29 cellular contexts compared by ENCODE assay signal in the genomic region with DNA sequence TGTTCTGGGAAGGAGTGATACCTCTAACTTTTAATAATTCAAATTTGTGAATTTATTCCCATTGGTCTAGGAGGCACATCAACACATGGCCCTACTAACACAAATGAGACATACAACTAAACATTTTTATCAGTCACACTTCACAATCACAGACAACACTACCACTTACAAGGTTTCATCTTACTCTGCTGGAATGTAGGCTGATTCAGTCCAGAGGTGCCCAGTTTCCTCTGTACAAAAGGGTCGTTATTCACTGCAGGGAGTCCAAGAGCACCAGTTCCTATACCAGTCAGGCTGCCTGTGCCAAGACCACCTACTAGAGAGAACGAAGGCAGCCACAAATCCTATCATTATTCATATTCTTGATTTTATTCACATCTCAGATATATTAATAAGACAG. TPM values are rescaled to one million over a fixed set of nuclear protein-coding genes. Genes with fewer than 3 reads are reported as not detected.
DNase-seq lines count a peak whose midpoint lies in the region; ATAC-seq and TF ChIP-seq lines count a peak whose summit lies in the region.
"Had no signal": no experiment of that assay in that cellular context is flagged by ENCODE, and none has a peak within 500 bp of the region (broad histone marks: within the 10 kb centered on the region; RNA-seq: fewer than 3 reads in every experiment).

No MANE protein-coding gene starts in this region.

- TF ChIP-seq RAD21 in SK-N-SH (IDR thresholded peaks at IDR 0.05; ENCODE audit: low read length), result no peak

- intact Hi-C loops in A673 (cut with micrococcal nuclease; ENCODE audit: unreplicated experiment), result no loop called here
- intact Hi-C loops in activated CD4-positive, alpha-beta T cell treated with anti-CD3 and anti-CD28 coated beads, Interleukin-2, amount 10 ng/mL, durations not matched to agents 24 days and 14 days (cut with micrococcal nuclease), result no loop called here

- H3K4me3 ChIP-seq in A673 (ENCODE audit: low read depth, low read length, poor library complexity, severe bottlenecking), result no peak overlapping the region
- no peak overlapping the region for H3K4me3 ChIP-seq in SK-N-SH (ENCODE audit: low read depth in 2 of 2, low read length in 1 of 2)
- no peak overlapping the region for H3K4me3 ChIP-seq in foreskin fibroblast (ENCODE audit: low read depth in 1 of 2, low read length in 2 of 2)
- H3K4me3 ChIP-seq: GM12878, heart left ventricle, vagina had no signal

- no peak for TF ChIP-seq EP300 in SK-N-SH (IDR thresholded peaks at IDR 0.05; ENCODE audit: borderline replicate concordance in 1 of 2, low read depth in 1 of 2, low read length in 1 of 2)

- H3K9me3 Mint-ChIP-seq in activated CD4-positive, alpha-beta T cell treated with anti-CD3 and anti-CD28 coated beads, Interleukin-2, amount 10 ng/mL, durations not matched to agents 24 days and 14 days, result no peaks in the 10 kb centered on the region
- H3K9me3 Mint-ChIP-seq: activated T-cell treated with anti-CD3 and anti-CD28 coated beads, Interleukin-2, amount 50 U/mL, for 72 hours; neural crest cell had no signal

- H3K27me3 Mint-ChIP-seq in activated CD4-positive, alpha-beta T cell treated with anti-CD3 and anti-CD28 coated beads, Interleukin-2, amount 10 ng/mL, durations not matched to agents 24 days and 14 days, result no peaks in the 10 kb centered on the region

- H3K9me2 ChIP-seq in SK-N-SH, result no peaks in the 10 kb centered on the region

- WGBS in SK-N-SH (ENCODE audit: low lambda C conversion rate), result 75% methylated on average over 2 of the region's 2 CpGs

- no peaks in the 10 kb centered on the region for H3K4me1 ChIP-seq in A673 (ENCODE audit: insufficient read depth, low read length, poor library complexity, severe bottlenecking)
- H3K4me1 ChIP-seq in SK-N-SH (ENCODE audit: control insufficient read depth in 1 of 2, insufficient read depth in 2 of 2, low read depth in 1 of 2, low read length in 1 of 2), result no peaks in the 10 kb centered on the region
- H3K4me1 ChIP-seq: vagina had no signal

- H3F3A ChIP-seq in SK-N-SH (replicated peaks; ENCODE audit: insufficient read depth), result no peaks in the 10 kb centered on the region

- H2AFZ ChIP-seq in SK-N-SH (ENCODE audit: low read depth), result no peak overlapping the region

- CTCF ChIA-PET in A673 (lab: Charles Lee) (no interaction called here), SK-N-SH (lab: Yijun Ruan, JAX) (interaction anchor here (2.1 kb wide), 1 partner anchor 45 kb away, joined by 6 read pairs; no protein-coding TSS in a partner anchor), HEK293T (lab: Yijun Ruan, JAX) (no interaction called here)

- H3K27ac ChIP-seq in A673 (ENCODE audit: low read depth, low read length, poor library complexity, severe bottlenecking) (no peak overlapping the region), SK-N-SH (ENCODE audit: low read depth in 2 of 2, low read length in 1 of 2) (peak overlapping the region in 1 of 2 experiments; percentile 4; a peak in 1 of 4 replicates)
- H3K27ac ChIP-seq: C4-2B, heart left ventricle, vagina, VCaP had no signal

- H3K36me3 ChIP-seq in A673 (ENCODE audit: insufficient read depth, low read length, poor library complexity, severe bottlenecking) (peaks cover 84% of the 10 kb centered on the region), SK-N-SH (replicated peaks in 1 of 2; ENCODE audit: control insufficient read depth in 1 of 2, insufficient read depth in 2 of 2, low read length in 1 of 2) (peaks cover 74 to 79% of the 10 kb centered on the region in 2 experiments)

- no peak overlapping the region for H3K9ac ChIP-seq in SK-N-SH

- H3K27me3 ChIP-seq in A673 (replicated peaks; ENCODE audit: insufficient read depth, low read depth, low read length, poor library complexity) (no peaks in the 10 kb centered on the region), SK-N-SH (ENCODE audit: insufficient read depth) (no peaks in the 10 kb centered on the region)
- H3K27me3 ChIP-seq: heart left ventricle, vagina had no signal

- TF ChIP-seq CTCF in A673 (conservative IDR thresholded peaks at IDR 0.05; ENCODE audit: low read depth, low read length) (no peak), SK-N-SH (IDR thresholded peaks at IDR 0.05) (no peak), foreskin fibroblast (IDR thresholded peaks at IDR 0.05; ENCODE audit: low read depth, low read length) (no peak)

- H3K79me2 ChIP-seq in SK-N-SH (ENCODE audit: insufficient read depth), result peaks cover 6% of the 10 kb centered on the region

- H3K4me2 ChIP-seq in SK-N-SH, result no peak overlapping the region

- POLR2A ChIA-PET in A673 (lab: Charles Lee; ENCODE audit: low non-redundant PET), result interaction anchor here (0.6 kb wide), 1 partner anchor 784 kb away, joined by 3 read pairs; no protein-coding TSS in a partner anchor
- POLR2A ChIA-PET in SK-N-SH (lab: Yijun Ruan, JAX), result no interaction called here
- POLR2A ChIA-PET in HEK293T (lab: Yijun Ruan, JAX), result no interaction called here

- BruUV-seq in A673 (replicated peaks; lab: Mats Ljungman, UMichigan), result no TSS peak

- H4K20me1 ChIP-seq in SK-N-SH (ENCODE audit: insufficient read depth), result no peaks in the 10 kb centered on the region; the same call in 1 of the 2 replicates

- ATAC-seq in GM18873 (IDR thresholded peaks at IDR 0.05; ENCODE audit: low FRiP score, unreplicated experiment), result no peak
- ATAC-seq: activated T-cell treated with anti-CD3 and anti-CD28 coated beads, Interleukin-2, amount 50 U/mL, for 72 hours; GM12878; sciatic nerve had no signal

- H3K9me3 ChIP-seq in A673 (ENCODE audit: low read depth, low read length, poor library complexity, severe bottlenecking) (no peaks in the 10 kb centered on the region), SK-N-SH (no peaks in the 10 kb centered on the region)
- H3K9me3 ChIP-seq: heart left ventricle, vagina had no signal

- no peak overlapping the region for H3K4me3 Mint-ChIP-seq in activated CD4-positive, alpha-beta T cell treated with anti-CD3 and anti-CD28 coated beads, Interleukin-2, amount 10 ng/mL, durations not matched to agents 24 days and 14 days
- H3K4me3 Mint-ChIP-seq: activated T-cell treated with anti-CD3 and anti-CD28 coated beads, Interleukin-2, amount 50 U/mL, for 72 hours; neural crest cell had no signal

- H3K4me1 Mint-ChIP-seq in activated CD4-positive, alpha-beta T cell treated with anti-CD3 and anti-CD28 coated beads, Interleukin-2, amount 10 ng/mL, durations not matched to agents 24 days and 14 days, result no peaks in the 10 kb centered on the region
- H3K4me1 Mint-ChIP-seq: neural crest cell had no signal

- DNase-seq in A673 (ENCODE audit: low spot score), result peak; percentile 9
- DNase-seq in EH (ENCODE audit: low read depth), result peak; percentile 15
- DNase-seq in SK-N-SH, result no peak
- peak; percentile 9 to 30 for DNase-seq in foreskin fibroblast
- no peak for DNase-seq in activated CD4-positive, alpha-beta T cell treated with anti-CD3 and anti-CD28 coated beads, Interleukin-2, amount 10 ng/mL, durations not matched to agents 24 days and 14 days
- no peak for DNase-seq in HEK293T (ENCODE audit: extremely low spot score)
- no peak for DNase-seq in dedifferentiated amniotic fluid mesenchymal stem cell (ENCODE audit: extremely low spot score)
- DNase-seq: activated CD4-positive, alpha-beta T cell treated with anti-CD3 and anti-CD28 coated beads for 4 hours; activated naive CD4-positive, alpha-beta T cell treated with Interleukin-2 at 50 U/mL for 16 hours; activated T-cell treated with anti-CD3 and anti-CD28 coated beads, Interleukin-2, amount 50 U/mL, for 72 hours; anterior cingulate cortex; Calu3; cerebellar nuclear complex; DND-41; heart left ventricle; Karpas-422; kidney glomerular epithelial cell; NCI-H1048; NCI-H1694; NCI-H510A; posterior cingulate gyrus; stimulated activated naive CD4-positive, alpha-beta T cell had no signal

- no peak overlapping the region for H3K27ac Mint-ChIP-seq in activated CD4-positive, alpha-beta T cell treated with anti-CD3 and anti-CD28 coated beads, Interleukin-2, amount 10 ng/mL, durations not matched to agents 24 days and 14 days
- H3K27ac Mint-ChIP-seq: activated T-cell treated with anti-CD3 and anti-CD28 coated beads, Interleukin-2, amount 50 U/mL, for 72 hours had no signal

- peaks cover 57% of the 10 kb centered on the region for H3K36me3 Mint-ChIP-seq in activated CD4-positive, alpha-beta T cell treated with anti-CD3 and anti-CD28 coated beads, Interleukin-2, amount 10 ng/mL, durations not matched to agents 24 days and 14 days (ENCODE audit: low read depth)

TF ChIP-seq in SK-N-SH, 30 proteins besides CTCF, POLR2A, EP300 and RAD21 (continues in another document):
- TF ChIP-seq, protein P1, sequence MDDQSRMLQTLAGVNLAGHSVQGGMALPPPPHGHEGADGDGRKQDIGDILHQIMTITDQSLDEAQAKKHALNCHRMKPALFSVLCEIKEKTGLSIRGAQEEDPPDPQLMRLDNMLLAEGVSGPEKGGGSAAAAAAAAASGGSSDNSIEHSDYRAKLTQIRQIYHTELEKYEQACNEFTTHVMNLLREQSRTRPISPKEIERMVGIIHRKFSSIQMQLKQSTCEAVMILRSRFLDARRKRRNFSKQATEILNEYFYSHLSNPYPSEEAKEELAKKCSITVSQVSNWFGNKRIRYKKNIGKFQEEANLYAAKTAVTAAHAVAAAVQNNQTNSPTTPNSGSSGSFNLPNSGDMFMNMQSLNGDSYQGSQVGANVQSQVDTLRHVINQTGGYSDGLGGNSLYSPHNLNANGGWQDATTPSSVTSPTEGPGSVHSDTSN (IDR thresholded peaks at IDR 0.05), result 0 out of 2 replicates have a peak, but pooled peaks have one; percentile 10
- TF ChIP-seq FOXM1 (IDR thresholded peaks at IDR 0.05; ENCODE audit: low read depth), result no peak

TF ChIP-seq in HEK293T, 16 proteins besides CTCF, POLR2A, EP300 and RAD21 (continues in another document):
- TF ChIP-seq ZNF384 (IDR thresholded peaks at IDR 0.05), result no peak
- TF ChIP-seq, protein P2, sequence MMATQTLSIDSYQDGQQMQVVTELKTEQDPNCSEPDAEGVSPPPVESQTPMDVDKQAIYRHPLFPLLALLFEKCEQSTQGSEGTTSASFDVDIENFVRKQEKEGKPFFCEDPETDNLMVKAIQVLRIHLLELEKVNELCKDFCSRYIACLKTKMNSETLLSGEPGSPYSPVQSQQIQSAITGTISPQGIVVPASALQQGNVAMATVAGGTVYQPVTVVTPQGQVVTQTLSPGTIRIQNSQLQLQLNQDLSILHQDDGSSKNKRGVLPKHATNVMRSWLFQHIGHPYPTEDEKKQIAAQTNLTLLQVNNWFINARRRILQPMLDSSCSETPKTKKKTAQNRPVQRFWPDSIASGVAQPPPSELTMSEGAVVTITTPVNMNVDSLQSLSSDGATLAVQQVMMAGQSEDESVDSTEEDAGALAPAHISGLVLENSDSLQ (IDR thresholded peaks at IDR 0.05), result no peak

RNA-seq across cellular contexts. Expression of a gene that starts 41.4 kb away (rescaled TPM):
- total RNA-seq in A673 (2021), result 35.2 and 36.1 TPM in 2 replicates
- 17.2 and 22.2 TPM in 2 replicates for polyA plus RNA-seq in SK-N-SH (2012; rRNA removed)
- polyA plus RNA-seq in SK-N-SH (2012; cell fraction: cytosol; rRNA removed), result 8.7 and 9.0 TPM in 2 replicates
- 107 and 134 TPM in 2 replicates for polyA plus RNA-seq in SK-N-SH (2012; cell fraction: nucleus; rRNA removed)
- total RNA-seq in activated CD4-positive, alpha-beta T cell treated with anti-CD3 and anti-CD28 coated beads, Interleukin-2, amount 10 ng/mL, durations not matched to agents 24 days and 14 days, result 33.4 and 34.4 TPM in 2 replicates

RNA-seq across cellular contexts. Expression of a gene that starts 56.7 kb away (rescaled TPM):
- total RNA-seq in A673 (2021), result 0.28 and 0.66 TPM in 2 replicates
- 46.2 and 52.0 TPM in 2 replicates for polyA plus RNA-seq in SK-N-SH (2012; rRNA removed)
- polyA plus RNA-seq in SK-N-SH (2012; cell fraction: cytosol; rRNA removed), result 18.9 and 28.9 TPM in 2 replicates
- polyA plus RNA-seq in SK-N-SH (2012; cell fraction: nucleus; rRNA removed), result 127 and 159 TPM in 2 replicates
- total RNA-seq in activated CD4-positive, alpha-beta T cell treated with anti-CD3 and anti-CD28 coated beads, Interleukin-2, amount 10 ng/mL, durations not matched to agents 24 days and 14 days, result 1.7 TPM in 2 replicates

Comparison
In these comparisons a context has a peak if more than half of its experiments do, and no peak if none do; other contexts are left out.
1. DNase-seq: peak in A673 (single experiment), EH (single experiment) and foreskin fibroblast (2 of 2); none in SK-N-SH (single experiment), activated CD4-positive, alpha-beta T cell treated with anti-CD3 and anti-CD28 coated beads, Interleukin-2, amount 10 ng/mL, durations not matched to agents 24 days and 14 days (single experiment), HEK293T (single experiment) and dedifferentiated amniotic fluid mesenchymal stem cell (single experiment).